8 cellular contexts compared by ENCODE assay signal in the genomic region with DNA sequence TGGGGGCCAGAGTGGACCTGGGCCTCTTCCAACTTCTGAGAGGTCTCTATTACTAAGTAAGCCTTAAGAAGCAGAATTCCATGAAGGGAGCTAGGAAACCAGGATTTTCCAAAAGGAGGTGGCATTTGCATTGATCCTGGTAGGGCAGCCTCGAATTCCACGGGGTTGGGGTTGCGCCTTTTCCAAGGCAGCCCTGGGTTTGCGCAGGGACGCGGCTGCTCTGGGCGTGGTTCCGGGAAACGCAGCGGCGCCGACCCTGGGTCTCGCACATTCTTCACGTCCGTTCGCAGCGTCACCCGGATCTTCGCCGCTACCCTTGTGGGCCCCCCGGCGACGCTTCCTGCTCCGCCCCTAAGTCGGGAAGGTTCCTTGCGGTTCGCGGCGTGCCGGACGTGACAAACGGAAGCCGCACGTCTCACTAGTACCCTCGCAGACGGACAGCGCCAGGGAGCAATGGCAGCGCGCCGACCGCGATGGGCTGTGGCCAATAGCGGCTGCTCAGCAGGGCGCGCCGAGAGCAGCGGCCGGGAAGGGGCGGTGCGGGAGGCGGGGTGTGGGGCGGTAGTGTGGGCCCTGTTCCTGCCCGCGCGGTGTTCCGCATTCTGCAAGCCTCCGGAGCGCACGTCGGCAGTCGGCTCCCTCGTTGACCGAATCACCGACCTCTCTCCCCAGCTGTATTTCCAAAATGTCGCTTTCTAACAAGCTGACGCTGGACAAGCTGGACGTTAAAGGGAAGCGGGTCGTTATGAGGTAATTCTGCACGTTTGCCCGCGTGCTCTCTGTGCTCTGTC. TPM values are rescaled to one million over a fixed set of nuclear protein-coding genes. Genes with fewer than 3 reads are reported as not detected.
DNase-seq lines count a peak whose midpoint lies in the region; ATAC-seq, FAIRE-seq and TF ChIP-seq lines count a peak whose summit lies in the region.

A gene (plus strand): TSS at position 593 of the 791 bp plus-strand sequence. CDS start 93 bp downstream, at position 686.

- peak; percentile 98 for FAIRE-seq in GM12891 (lab: Jason Lieb, UNC)

- H3K9me3 ChIP-seq in adrenal gland (replicated peaks in 1 of 3) (no peaks in the 10 kb centered on the region), heart left ventricle (peaks cover 0 to 3% (median 0%) of the 10 kb centered on the region in 12 donors), upper lobe of left lung (no peaks in the 10 kb centered on the region)

- peak within 1 kb of the TSS; percentile 81 to 94 (median 87) for H3K4me3 Mint-ChIP-seq in T-cell

- peaks cover 42 to 51% (median 47%) of the 10 kb centered on the region in 3 donors for H3K4me1 Mint-ChIP-seq in T-cell

- intact Hi-C loops in adrenal gland (cut with DNase I) (no loop called here), heart left ventricle (cut with DNase I) (loop anchor here in 6 of 10 donors (5.0 to 10.0 kb wide), 5 partner anchors 189 to 209 kb away; a partner anchor contains a TSS), posterior cingulate gyrus (cut with DNase I) (loop anchor here (5.0 kb wide), 1 partner anchor 192 kb away; a partner anchor contains a TSS)

- CTCF ChIA-PET in T-cell (lab: Charles Lee), result interaction anchor here in 1 of 2 donors (0.6 kb wide), 1 partner anchor 97 kb away, joined by 3 read pairs; no protein-coding TSS in a partner anchor

- H3K4me3 ChIP-seq in adrenal gland (peak within 1 kb of the TSS; percentile 13 to 97 (median 44)), heart left ventricle (peak within 1 kb of the TSS; percentile 38 to 96 (median 76)), upper lobe of left lung (peak within 1 kb of the TSS; percentile 66 to 77 (median 72))

- POLR2A ChIA-PET in T-cell (lab: Charles Lee), result interaction anchor here (0.5 to 2.5 kb wide), 7 partner anchors 9 to 841 kb away, joined by 3 to 11 read pairs (median 3); a partner anchor contains a TSS

- peak; percentile 91 for TF ChIP-seq POLR2A in GM12891 (IDR thresholded peaks at IDR 0.05; ENCODE audit: low read depth, low read length)
- peak; percentile 92 to 94 for TF ChIP-seq POLR2A in adrenal gland (IDR thresholded peaks at IDR 0.05)
- peak; percentile 29 to 78 for TF ChIP-seq POLR2A in heart left ventricle (IDR thresholded peaks at IDR 0.05)
- TF ChIP-seq POLR2A in upper lobe of left lung (IDR thresholded peaks at IDR 0.05), result peak in 3 of 4 donors; percentile 69 to 95 (median 93)

- no peaks in the 10 kb centered on the region for H3K9me3 Mint-ChIP-seq in T-cell

- DNase-seq in GM12891 (ENCODE audit: insufficient read length, low spot score) (peak; percentile 67), NCI-H1436 treated with DMSO at 0.1 percent for 48 hours (lab: John Stamatoyannopoulos, UW) (peak; percentile 87), T-cell (peak; percentile 80 to 97 (median 93)), adrenal gland (peak; percentile 95 to 98 (median 96)), heart left ventricle (peak; percentile 95 to 98 (median 96)), posterior cingulate gyrus (peak; percentile 90 to 99 (median 92)), upper lobe of left lung (peak; percentile 95 to 99)

- H3K27ac Mint-ChIP-seq in T-cell, result peak within 1 kb of the TSS; percentile 91 to 92

- H3K27me3 ChIP-seq in adrenal gland, result no peaks in the 10 kb centered on the region
- no peaks in the 10 kb centered on the region for H3K27me3 ChIP-seq in heart left ventricle
- no peaks in the 10 kb centered on the region for H3K27me3 ChIP-seq in upper lobe of left lung

- H3K36me3 Mint-ChIP-seq in T-cell, result peaks cover 9% of the 10 kb centered on the region

- H3K36me3 ChIP-seq in adrenal gland (replicated peaks in 1 of 2) (no peaks in the 10 kb centered on the region), heart left ventricle (peaks cover 0 to 6% (median 0%) of the 10 kb centered on the region in 9 donors), upper lobe of left lung (no peaks in the 10 kb centered on the region)

- ATAC-seq in HG02840 (IDR thresholded peaks at IDR 0.05; ENCODE audit: low FRiP score, unreplicated experiment) (peak; percentile 95), T-cell (replicated peaks in 1 of 4) (peak; percentile 95 to 98 (median 96)), heart left ventricle (peak; percentile 96 to 98 (median 98)), upper lobe of left lung (ENCODE audit: low FRiP score in 2 of 2) (peak; percentile 98 to 99)

- H3K4me1 ChIP-seq in adrenal gland (replicated peaks in 1 of 2) (peaks cover 12 to 14% of the 10 kb centered on the region in 2 donors), heart left ventricle (peaks cover 0 to 38% (median 30%) of the 10 kb centered on the region in 12 donors), upper lobe of left lung (peaks cover 16 to 33% (median 25%) of the 10 kb centered on the region in 4 donors)

- TF ChIP-seq EP300 in upper lobe of left lung (IDR thresholded peaks at IDR 0.05), result peak; percentile 63 to 67 (median 64)

- WGBS in adrenal gland, 4 donors, result 0 to 61% (median 14%) methylated on average over 4 to 72 of the region's 72 CpGs
- 0 to 45% (median 21%) methylated on average over 40 to 72 of the region's 72 CpGs for WGBS in heart left ventricle, 4 donors
- 61% methylated on average over 72 of the region's 72 CpGs; no CpG with 5 or more reads in 1 of the 2 donors for WGBS in upper lobe of left lung, 2 donors

- H3K27me3 Mint-ChIP-seq in T-cell, result peaks cover 0 to 9% of the 10 kb centered on the region in 2 donors

- peak within 1 kb of the TSS; percentile 94 to 99 (median 96) for H3K27ac ChIP-seq in adrenal gland
- peak within 1 kb of the TSS; percentile 85 to 96 (median 92) for H3K27ac ChIP-seq in heart left ventricle
- H3K27ac ChIP-seq in upper lobe of left lung, result peak within 1 kb of the TSS; percentile 94 to 97 (median 95)

- TF ChIP-seq CTCF in adrenal gland (IDR thresholded peaks at IDR 0.05) (no peak), heart left ventricle (IDR thresholded peaks at IDR 0.05) (no peak), upper lobe of left lung (IDR thresholded peaks at IDR 0.05) (no peak)

TF ChIP-seq in GM12891, 5 proteins besides CTCF, POLR2A, EP300 and RAD21:
- peak; percentile 57 for TF ChIP-seq SPI1 (IDR thresholded peaks at IDR 0.05; ENCODE audit: low read depth, low read length)
- peak; percentile 89 for TF ChIP-seq TAF1 (IDR thresholded peaks at IDR 0.05; ENCODE audit: low read depth, low read length)
- peak; percentile 90 for TF ChIP-seq POLR2AphosphoS5 (IDR thresholded peaks at IDR 0.05; ENCODE audit: low read depth, low read length)
- no peak for TF ChIP-seq PAX5 (IDR thresholded peaks at IDR 0.05; ENCODE audit: insufficient read depth, low read length, severe bottlenecking)
TF ChIP-seq in GM12891: peak in this region for 3.

RNA-seq across cellular contexts. Expression of the gene that starts here (rescaled TPM):
- 633 TPM for polyA plus RNA-seq in GM12891 (2012; ENCODE audit: low read depth, missing spikeins)
- total RNA-seq in T-cell (100 to 1,000 TPM; 199 to 264 (median 203) TPM), adrenal gland (100 to 1,000 TPM; 143 to 524 (median 320) TPM), heart left ventricle (100 to 1,000 TPM; 291 to 616 (median 458) TPM), upper lobe of left lung (100 to 1,000 TPM in 5 of 6 donors, 10 to 100 TPM in 1; 57.6 to 295 (median 170) TPM)
- polyA plus RNA-seq in adrenal gland (100 to 1,000 TPM in 1 of 3 donors, 10 to 100 TPM in 2; 69.4 to 436 (median 90.1) TPM), heart left ventricle (100 to 1,000 TPM in 1 of 2 donors, 10 to 100 TPM in 1; 76.5 to 400 TPM)

Comparison
In these comparisons a context has a peak if more than half of its experiments do, and no peak if none do; other contexts are left out.
1. Peak in every context shown above with its lines: DNase-seq, ATAC-seq, H3K4me3 ChIP-seq and H3K27ac ChIP-seq.
2. intact Hi-C loops: an anchor here in heart left ventricle (5.0 to 10.0 kb wide) and posterior cingulate gyrus (5.0 kb wide); none called in adrenal gland.